ENCODE assay signal across 8 cellular contexts in the genomic region with DNA sequence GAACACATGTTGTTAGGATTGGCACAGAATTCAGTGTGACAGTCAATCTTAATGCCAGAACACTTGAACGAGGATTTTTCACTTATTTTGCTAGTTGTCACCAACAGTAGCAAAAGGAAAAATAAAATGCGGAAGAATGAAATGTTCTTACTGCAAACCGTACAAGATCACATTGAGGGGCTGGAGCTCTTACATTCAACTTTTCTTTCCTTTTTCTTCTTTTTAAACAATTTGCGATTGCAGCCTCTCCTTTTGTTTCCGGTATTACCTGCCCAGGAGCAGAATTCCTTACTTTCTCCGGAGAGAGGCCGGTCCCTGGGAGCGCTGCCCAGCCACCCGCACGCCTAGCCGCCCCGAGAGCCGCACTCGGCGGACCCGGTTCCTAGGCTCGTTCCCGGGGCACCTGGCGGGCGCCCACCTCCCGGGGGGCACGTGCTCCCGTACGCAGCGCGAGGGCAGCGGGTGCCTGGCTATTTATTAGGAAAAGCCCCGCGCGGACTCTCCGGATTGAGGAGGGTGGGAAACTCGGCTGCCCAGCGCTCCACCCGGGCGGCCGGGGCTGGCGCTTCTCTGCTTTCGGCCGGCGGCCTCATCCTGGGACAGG. TPM values are rescaled to one million over a fixed set of nuclear protein-coding genes. Genes with fewer than 3 reads are reported as not detected.
A peak's percentile ranks its signal among the peaks of the same experiment; 100 is the strongest.
DNase-seq lines count a peak whose midpoint lies in the region; ATAC-seq and TF ChIP-seq lines count a peak whose summit lies in the region.

No MANE protein-coding gene starts in this region.

- H3K4me3 ChIP-seq in HL-60 (replicated peaks; ENCODE audit: insufficient read depth, low read length) (peak overlapping the region; percentile 68), iPS DF 6.9 (ENCODE audit: low read length) (peak overlapping the region; percentile 81), spleen (peak overlapping the region; percentile 62 to 95 (median 72))

- H3K9me3 Mint-ChIP-seq in T-helper 1 cell treated with Interleukin-12 subunit alpha and Interleukin-12 subunit beta and Interleukin-4 antibody, amounts not matched to agents 30 μg/mL and 1 μg/mL, for 36 hours: no peaks in the 10 kb centered on the region
- H3K9me3 Mint-ChIP-seq in activated T-helper 2 cell treated with anti-CD3 and anti-CD28 coated beads, Interferon-gamma antibody, Interleukin-2, Interleukin-4, amounts not matched to agents 10 μg/mL and 5 μg/mL and 100 μg/mL, durations not matched to agents 14 hours and 24 hours and 36 hours: no peaks in the 10 kb centered on the region

- peaks cover 33% of the 10 kb centered on the region for H3K4me1 Mint-ChIP-seq in T-helper 1 cell treated with Interleukin-12 subunit alpha and Interleukin-12 subunit beta and Interleukin-4 antibody, amounts not matched to agents 30 μg/mL and 1 μg/mL, for 36 hours (ENCODE audit: low read depth)
- H3K4me1 Mint-ChIP-seq in activated T-helper 2 cell treated with anti-CD3 and anti-CD28 coated beads, Interferon-gamma antibody, Interleukin-2, Interleukin-4, amounts not matched to agents 10 μg/mL and 5 μg/mL and 100 μg/mL, durations not matched to agents 14 hours and 24 hours and 36 hours (ENCODE audit: low read depth): peaks cover 39% of the 10 kb centered on the region

- H3K27me3 ChIP-seq in HL-60 (ENCODE audit: insufficient read depth, poor library complexity, severe bottlenecking): no peaks in the 10 kb centered on the region
- H3K27me3 ChIP-seq in iPS DF 6.9 (ENCODE audit: control insufficient read depth, insufficient read depth, low read length): no peaks in the 10 kb centered on the region
- no peaks in the 10 kb centered on the region for H3K27me3 ChIP-seq in spleen (replicated peaks in 1 of 7)

- H3K4me1 ChIP-seq in iPS DF 6.9 (ENCODE audit: control insufficient read depth, insufficient read depth, low read length) (no peaks in the 10 kb centered on the region), spleen (peaks cover 14 to 55% (median 33%) of the 10 kb centered on the region in 6 donors)

- WGBS in iPS DF 6.9 (ENCODE audit: insufficient coverage, insufficient read length): no CpG with 5 or more reads among the region's 40 CpGs
- WGBS in spleen, 5 donors: 0 to 2% (median 0%) methylated on average over 19 to 40 of the region's 40 CpGs

- H3K27ac Mint-ChIP-seq in T-helper 1 cell treated with Interleukin-12 subunit alpha and Interleukin-12 subunit beta and Interleukin-4 antibody, amounts not matched to agents 30 μg/mL and 1 μg/mL, for 36 hours: peak overlapping the region; percentile 84
- peak overlapping the region; percentile 85 for H3K27ac Mint-ChIP-seq in activated T-helper 2 cell treated with anti-CD3 and anti-CD28 coated beads, Interferon-gamma antibody, Interleukin-2, Interleukin-4, amounts not matched to agents 10 μg/mL and 5 μg/mL and 100 μg/mL, durations not matched to agents 14 hours and 24 hours and 36 hours

- H3K27me3 Mint-ChIP-seq in T-helper 1 cell treated with Interleukin-12 subunit alpha and Interleukin-12 subunit beta and Interleukin-4 antibody, amounts not matched to agents 30 μg/mL and 1 μg/mL, for 36 hours (ENCODE audit: low read depth): no peaks in the 10 kb centered on the region
- H3K27me3 Mint-ChIP-seq in activated T-helper 2 cell treated with anti-CD3 and anti-CD28 coated beads, Interferon-gamma antibody, Interleukin-2, Interleukin-4, amounts not matched to agents 10 μg/mL and 5 μg/mL and 100 μg/mL, durations not matched to agents 14 hours and 24 hours and 36 hours (ENCODE audit: low read depth): peaks cover 8% of the 10 kb centered on the region

- ATAC-seq in HG03139 (IDR thresholded peaks at IDR 0.05; ENCODE audit: unreplicated experiment) (no peak), GM18519 (IDR thresholded peaks at IDR 0.05; ENCODE audit: low FRiP score, unreplicated experiment) (no peak)

- TF ChIP-seq POLR2A in spleen (IDR thresholded peaks at IDR 0.05): peak in 1 of 3 donors; percentile 39

- H3K36me3 ChIP-seq in iPS DF 6.9 (ENCODE audit: control insufficient read depth, insufficient read depth, low read length) (no peaks in the 10 kb centered on the region), spleen (peaks cover 0 to 5% (median 0%) of the 10 kb centered on the region in 6 donors)

- intact Hi-C loops in activated T-helper 2 cell treated with anti-CD3 and anti-CD28 coated beads, Interferon-gamma antibody, Interleukin-2, Interleukin-4, amounts not matched to agents 10 μg/mL and 5 μg/mL and 100 μg/mL, durations not matched to agents 14 hours and 24 hours and 36 hours (cut with micrococcal nuclease): loop anchor here (2.0 to 10.0 kb wide), 4 partner anchors 39 to 389 kb away; a partner anchor contains a TSS
- intact Hi-C loops in spleen (cut with DNase I; ENCODE audit: low total_unique reads): no loop called here

- peaks cover 14% of the 10 kb centered on the region for H3K36me3 Mint-ChIP-seq in T-helper 1 cell treated with Interleukin-12 subunit alpha and Interleukin-12 subunit beta and Interleukin-4 antibody, amounts not matched to agents 30 μg/mL and 1 μg/mL, for 36 hours (ENCODE audit: low read depth)
- peaks cover 11% of the 10 kb centered on the region for H3K36me3 Mint-ChIP-seq in activated T-helper 2 cell treated with anti-CD3 and anti-CD28 coated beads, Interferon-gamma antibody, Interleukin-2, Interleukin-4, amounts not matched to agents 10 μg/mL and 5 μg/mL and 100 μg/mL, durations not matched to agents 14 hours and 24 hours and 36 hours (ENCODE audit: low read depth)

- DNase-seq in T-helper 1 cell: no peak
- DNase-seq in HL-60 (ENCODE audit: low read depth in 1 of 2, low spot score in 1 of 2): no peak
- DNase-seq in activated T-helper 2 cell treated with anti-CD3 and anti-CD28 coated beads, Interferon-gamma antibody, Interleukin-2, Interleukin-4, amounts not matched to agents 10 μg/mL and 5 μg/mL and 100 μg/mL, durations not matched to agents 14 hours and 24 hours and 36 hours (ENCODE audit: low spot score): no peak
- DNase-seq in iPS DF 6.9 (ENCODE audit: low read depth, low spot score): no peak
- DNase-seq in spleen: no peak

- H3K9me3 ChIP-seq in iPS DF 6.9 (ENCODE audit: control insufficient read depth, insufficient read depth, low read length) (no peaks in the 10 kb centered on the region), spleen (no peaks in the 10 kb centered on the region)

- H3K4me3 Mint-ChIP-seq in T-helper 1 cell treated with Interleukin-12 subunit alpha and Interleukin-12 subunit beta and Interleukin-4 antibody, amounts not matched to agents 30 μg/mL and 1 μg/mL, for 36 hours: peak overlapping the region; percentile 83
- peak overlapping the region; percentile 82 for H3K4me3 Mint-ChIP-seq in activated T-helper 2 cell treated with anti-CD3 and anti-CD28 coated beads, Interferon-gamma antibody, Interleukin-2, Interleukin-4, amounts not matched to agents 10 μg/mL and 5 μg/mL and 100 μg/mL, durations not matched to agents 14 hours and 24 hours and 36 hours (ENCODE audit: low read depth)

- H3K27ac ChIP-seq in HL-60 (replicated peaks) (peak overlapping the region; percentile 98), iPS DF 6.9 (ENCODE audit: low read length) (no peak overlapping the region), spleen (peak overlapping the region; percentile 94 to 99 (median 98))

- TF ChIP-seq CTCF in HL-60 (IDR thresholded peaks at IDR 0.05; ENCODE audit: insufficient read depth, low read length) (no peak), spleen (IDR thresholded peaks at IDR 0.05 in 8 of 11, conservative IDR thresholded peaks at IDR 0.05 in 3 of 11) (no peak)

RNA-seq across cellular contexts. Expression of a gene that starts 1.2 kb away (rescaled TPM):
- total RNA-seq in activated T-helper 2 cell treated with anti-CD3 and anti-CD28 coated beads, Interferon-gamma antibody, Interleukin-2, Interleukin-4, amounts not matched to agents 10 μg/mL and 5 μg/mL and 100 μg/mL, durations not matched to agents 14 hours and 24 hours and 36 hours: 62.9 and 69.0 TPM in 2 replicates
- 100 to 1,000 TPM in 1 of 7 donors, 10 to 100 TPM in 6; 53.0 to 105 (median 72.5) TPM for total RNA-seq in spleen
- polyA plus RNA-seq in spleen: 100 to 1,000 TPM in 1 of 3 donors, 10 to 100 TPM in 2; 68.7 to 106 (median 84.8) TPM
